Comparison of ENCODE assay signal across 33 cellular contexts in genomic region chr1:228158690-228159665, GRCh38. TPM values are rescaled to one million over a fixed set of nuclear protein-coding genes. Genes with fewer than 3 reads are reported as not detected.
DNase-seq lines count a peak whose midpoint lies in the region; ATAC-seq, FAIRE-seq and TF ChIP-seq lines count a peak whose summit lies in the region.
"Had no signal": no experiment of that assay in that cellular context is flagged by ENCODE, and none has a peak within 500 bp of the region (broad histone marks: within the 10 kb centered on the region; RNA-seq: fewer than 3 reads in every experiment).

No MANE protein-coding gene starts in this region.

- peaks cover 1% of the 10 kb centered on the region; the same call in 1 of the 2 replicates for H4K20me1 ChIP-seq in K562 (replicated peaks; ENCODE audit: control insufficient read depth, insufficient read depth, low read length)

- peak; percentile 17 for DNase-seq in left cardiac atrium
- no peak for DNase-seq in right atrium auricular region (ENCODE audit: low spot score)
- no peak for DNase-seq in K562 (ENCODE audit: extremely low read depth in 1 of 4, low spot score in 3 of 4)
- peak; percentile 70 for DNase-seq in spleen
- DNase-seq in NOMO-1 treated with dmso at 0.1 percent for 144 hours (lab: John Stamatoyannopoulos, UW; ENCODE audit: unreplicated experiment): no peak
- DNase-seq in Peyer's patch: no peak
- DNase-seq: activated CD4-positive, alpha-beta T cell treated with anti-CD3 and anti-CD28 coated beads for 1 hour; activated CD8-positive, alpha-beta memory T cell treated with anti-CD3 and anti-CD28 coated beads for 24 hours; activated effector memory CD4-positive, alpha-beta T cell treated with Interleukin-2 at 50 U/mL for 16 hours; activated naive CD8-positive, alpha-beta T cell treated with anti-CD3 and anti-CD28 coated beads for 36 hours; AML-193; central memory CD4-positive, alpha-beta T cell; dermis blood vessel endothelial cell; DMS 273 treated with DMSO at 0.1 percent for 48 hours; EL; Kasumi-1; MV-4-11; NCI-H1436 treated with DMSO at 0.1 percent for 48 hours; NCI-H2107; NCI-H774; stomach; T-helper 17 cell; tibial artery had no signal

- H3K9me1 ChIP-seq in K562 (ENCODE audit: control insufficient read depth, insufficient read depth, low read length): peaks cover 6% of the 10 kb centered on the region

- no peak overlapping the region for H3K4me2 ChIP-seq in K562 (ENCODE audit: insufficient read depth, low read length)
- H3K4me2 ChIP-seq: A549, hepatocyte had no signal

- ATAC-seq in left cardiac atrium (no peak), K562 (no peak)
- ATAC-seq: A549, GM12878, left lobe of liver, SK-N-SH treated with all-trans-retinoic acid at 6 μM for 48 hours, T-helper 17 cell had no signal

- H3K27ac ChIP-seq in right atrium auricular region (no peak overlapping the region), K562 (ENCODE audit: extremely low read depth, low read depth, low read length) (no peak overlapping the region), spleen (no peak overlapping the region), Peyer's patch (no peak overlapping the region)
- H3K27ac ChIP-seq: A549, hepatocyte, neutrophil, prostate gland, stomach, tibial artery had no signal

- H3K9me3 ChIP-seq in right atrium auricular region (no peaks in the 10 kb centered on the region), K562 (replicated peaks; ENCODE audit: control insufficient read depth, insufficient read depth, low read depth, low read length) (no peaks in the 10 kb centered on the region), spleen (no peaks in the 10 kb centered on the region), Peyer's patch (no peaks in the 10 kb centered on the region)
- H3K9me3 ChIP-seq: A549, neutrophil, prostate gland, stomach, tibial artery had no signal

- WGBS in K562 (ENCODE audit: insufficient coverage, low coverage, missing lambda C conversion rate): 77% methylated on average over 30 of the region's 57 CpGs
- WGBS in spleen, 5 donors: 78 to 89% (median 84%) methylated on average over 27 to 57 of the region's 57 CpGs

- TF ChIP-seq POLR2A in K562 (conservative IDR thresholded peaks at IDR 0.05) (no peak), spleen (IDR thresholded peaks at IDR 0.05) (no peak), Peyer's patch (IDR thresholded peaks at IDR 0.05) (no peak)

- TF ChIP-seq EP300 in K562 (IDR thresholded peaks at IDR 0.05; ENCODE audit: low read length): no peak

- TF ChIP-seq RAD21 in K562 (CRISPR knock-in tag; conservative IDR thresholded peaks at IDR 0.05 in 1 of 2, IDR thresholded peaks at IDR 0.05 in 1 of 2): no peak

- H3K36me3 ChIP-seq in right atrium auricular region: no peaks in the 10 kb centered on the region
- no peaks in the 10 kb centered on the region for H3K36me3 ChIP-seq in K562 (ENCODE audit: control insufficient read depth, insufficient read depth, low read length)
- no peaks in the 10 kb centered on the region for H3K36me3 ChIP-seq in spleen
- no peaks in the 10 kb centered on the region for H3K36me3 ChIP-seq in Peyer's patch
- H3K36me3 ChIP-seq: neutrophil, prostate gland, stomach, tibial artery had no signal

- H3K27me3 ChIP-seq in right atrium auricular region (no peaks in the 10 kb centered on the region), K562 (ENCODE audit: control insufficient read depth in 2 of 2, insufficient read depth in 2 of 2, low read length in 2 of 2) (no peaks in the 10 kb centered on the region), spleen (replicated peaks in 1 of 7) (peaks cover 0 to 36% (median 0%) of the 10 kb centered on the region in 7 donors), Peyer's patch (no peaks in the 10 kb centered on the region)
- H3K27me3 ChIP-seq: hepatocyte had no signal

- BruUV-seq in K562 (replicated peaks; lab: Mats Ljungman, UMichigan): no TSS peak

- POLR2A ChIA-PET in K562 (lab: Yijun Ruan, JAX): interaction anchor here (0.6 to 1.7 kb wide), 5 partner anchors 10 to 333 kb away, joined by 3 to 8 read pairs (median 4); no protein-coding TSS in a partner anchor

- peaks cover 3 to 29% of the 10 kb centered on the region in 2 donors for H3K4me1 ChIP-seq in right atrium auricular region
- H3K4me1 ChIP-seq in K562 (replicated peaks in 1 of 2; ENCODE audit: control insufficient read depth in 2 of 2, insufficient read depth in 2 of 2, low read length in 2 of 2): peaks cover 0 to 63% of the 10 kb centered on the region in 2 experiments; a peak in 3 of 5 replicates
- peaks cover 11 to 53% (median 35%) of the 10 kb centered on the region in 6 donors for H3K4me1 ChIP-seq in spleen
- H3K4me1 ChIP-seq in Peyer's patch: peaks cover 0 to 23% (median 0%) of the 10 kb centered on the region in 4 donors
- H3K4me1 ChIP-seq: A549, prostate gland had no signal

- intact Hi-C loops in left cardiac atrium (cut with DNase I): no loop called here
- intact Hi-C loops in K562 (cut with micrococcal nuclease): no loop called here
- intact Hi-C loops in spleen (cut with DNase I; ENCODE audit: low total_unique reads): no loop called here

- H3K4me3 ChIP-seq in right atrium auricular region (no peak overlapping the region), K562 (no peak overlapping the region), spleen (no peak overlapping the region), Peyer's patch (no peak overlapping the region)
- H3K4me3 ChIP-seq: A549, GM12878, hepatocyte, prostate gland, stomach, tibial artery had no signal

- no peak for FAIRE-seq in K562 (lab: Jason Lieb, UNC)
- FAIRE-seq: A549, astrocyte, frontal cortex, GM12878 had no signal

- H2AFZ ChIP-seq in K562 (ENCODE audit: low read depth, low read length): no peak overlapping the region
- H2AFZ ChIP-seq: hepatocyte had no signal

- no peaks in the 10 kb centered on the region for H3K79me2 ChIP-seq in K562 (ENCODE audit: control insufficient read depth, insufficient read depth, low read length)
- H3K79me2 ChIP-seq: hepatocyte had no signal

- no peak overlapping the region for H3K9ac ChIP-seq in K562 (ENCODE audit: insufficient read depth in 1 of 2, low read depth in 2 of 2, low read length in 2 of 2)

- in situ Hi-C loops in K562 (cut with MboI): no loop called here

- no peak for TF ChIP-seq CTCF in right atrium auricular region (IDR thresholded peaks at IDR 0.05)
- TF ChIP-seq CTCF in K562 (IDR thresholded peaks at IDR 0.05 in 2 of 3, conservative IDR thresholded peaks at IDR 0.05 in 1 of 3; ENCODE audit: insufficient read depth in 2 of 3, low read depth in 1 of 3, low read length in 3 of 3): no peak
- no peak for TF ChIP-seq CTCF in spleen (IDR thresholded peaks at IDR 0.05 in 8 of 11, conservative IDR thresholded peaks at IDR 0.05 in 3 of 11)
- TF ChIP-seq CTCF in Peyer's patch (IDR thresholded peaks at IDR 0.05): no peak

- CTCF ChIA-PET in K562 (lab: Yijun Ruan, JAX; ENCODE audit: low intra/inter-chr PET ratio): no interaction called here

RNA-seq across cellular contexts. Expression of gene IBA57, which starts 6.6 kb away (rescaled TPM):
- total RNA-seq in left cardiac atrium (10 to 100 TPM; 10.4 to 10.5 TPM), right atrium auricular region (1 to 10 TPM; 6.7 to 7.1 TPM), K562 (2014; rRNA removed) (9.0 and 16.8 TPM in 2 replicates), K562 (2014; rRNA removed; fragmentation: Illumina TruSeq; extraction: Trizol) (1.8 and 1.9 TPM in 2 replicates), K562 (2015; rRNA removed; fragmentation: Illumina TruSeq; extraction: Trizol) (2.9 and 4.1 TPM in 2 replicates), K562 (2021) (14.1 and 15.5 TPM in 2 replicates), spleen (10 to 100 TPM in 5 of 7 donors, 1 to 10 TPM in 2; 7.1 to 14.7 (median 11.6) TPM), Peyer's patch (10 to 100 TPM in 2 of 4 donors, 1 to 10 TPM in 2; 8.2 to 11.8 (median 10.3) TPM)
- total RNA-seq in K562 (2011; cell fraction: chromatin; rRNA removed; ENCODE audit: low replicate concordance): 6.2 and 10.7 TPM in 2 replicates
- 8.3 and 8.9 TPM in 2 replicates for total RNA-seq in K562 (2011; cell fraction: nucleolus; rRNA removed)
- 6.8 and 8.3 TPM in 2 replicates for total RNA-seq in K562 (2011; cell fraction: nucleoplasm; rRNA removed)
- polyA plus RNA-seq in K562 (2011; rRNA removed) (2.7 and 5.6 TPM in 2 replicates), K562 (2014; fragmentation: Illumina TruSeq; extraction: Trizol) (1.9 and 5.9 TPM in 2 replicates), K562 (2014; fragmentation: Nextera tagmentation; extraction: Ambion mirVana) (1 to 10 TPM in 1 of 2 experiments, under 1 TPM in 1; 0.77 to 1.0 TPM), K562 (2014; rRNA removed) (6.9 and 9.0 TPM in 2 replicates), spleen (1 to 10 TPM in 2 of 3 donors, under 1 TPM in 1; 0.59 to 4.3 (median 1.1) TPM)
- 4.2 and 11.4 TPM in 2 replicates for polyA plus RNA-seq in K562 (2011; cell fraction: cytosol; rRNA removed)
- 4.0 and 5.9 TPM in 2 replicates for polyA plus RNA-seq in K562 (2011; cell fraction: nucleus; rRNA removed)
- 4.8 and 6.7 TPM in 2 replicates for polyA plus RNA-seq in K562 (2012)
- polyA minus RNA-seq in K562 (2011; rRNA and poly(A)+ RNA removed): 1.9 and 2.1 TPM in 2 replicates
- polyA minus RNA-seq in K562 (2011; cell fraction: cytosol; rRNA and poly(A)+ RNA removed): 7.1 and 8.0 TPM in 2 replicates
- 3.4 and 3.7 TPM in 2 replicates for polyA minus RNA-seq in K562 (2011; cell fraction: nucleus; rRNA and poly(A)+ RNA removed)

RNA-seq across cellular contexts. Expression of gene GJC2, which starts 9.2 kb away (rescaled TPM):
- 1 to 10 TPM; 2.2 to 2.3 TPM for total RNA-seq in left cardiac atrium
- 1 to 10 TPM in 1 of 2 donors, under 1 TPM in 1; 0.93 to 2.3 TPM for total RNA-seq in right atrium auricular region
- total RNA-seq in K562 (2011; cell fraction: chromatin; rRNA removed; ENCODE audit: low replicate concordance): 0.53 and 1.4 TPM in 2 replicates
- total RNA-seq in K562 (2011; cell fraction: nucleolus; rRNA removed): 1.2 and 2.2 TPM in 2 replicates
- total RNA-seq in K562 (2011; cell fraction: nucleoplasm; rRNA removed): 0.59 and 0.69 TPM in 2 replicates
- 0.32 and 0.86 TPM in 2 replicates for total RNA-seq in K562 (2014; rRNA removed)
- total RNA-seq in K562 (2014; rRNA removed; fragmentation: Illumina TruSeq; extraction: Trizol): 0.11 and 0.16 TPM in 2 replicates
- 0.11 and 0.22 TPM in 2 replicates for total RNA-seq in K562 (2015; rRNA removed; fragmentation: Illumina TruSeq; extraction: Trizol)
- 0.62 and 0.69 TPM in 2 replicates for total RNA-seq in K562 (2021)
- 0.08 and 0.20 TPM in 2 replicates for polyA plus RNA-seq in K562 (2011; rRNA removed)
- polyA plus RNA-seq in K562 (2011; cell fraction: cytosol; rRNA removed): 0.10 and 0.61 TPM in 2 replicates
- polyA plus RNA-seq in K562 (2011; cell fraction: nucleus; rRNA removed): 0.29 and 1.1 TPM in 2 replicates
- 0.39 and 0.47 TPM in 2 replicates for polyA plus RNA-seq in K562 (2012)
- polyA plus RNA-seq in K562 (2014; fragmentation: Illumina TruSeq; extraction: Trizol): 0.06 and 0.12 TPM in 2 replicates
- not detected for polyA plus RNA-seq in K562 (2014; fragmentation: Nextera tagmentation; extraction: Ambion mirVana)
- 0.03 and 0.36 TPM in 2 replicates for polyA plus RNA-seq in K562 (2014; rRNA removed)
- polyA minus RNA-seq in K562 (2011; rRNA and poly(A)+ RNA removed): 0.09 and 0.18 TPM in 2 replicates
- polyA minus RNA-seq in K562 (2011; cell fraction: cytosol; rRNA and poly(A)+ RNA removed): 0.57 TPM in 1 of 2 replicates, not detected in the other
- 0.40 and 0.44 TPM in 2 replicates for polyA minus RNA-seq in K562 (2011; cell fraction: nucleus; rRNA and poly(A)+ RNA removed)
- total RNA-seq in spleen: 1 to 10 TPM in 6 of 7 donors, under 1 TPM in 1; 0.94 to 3.5 (median 2.4) TPM
- under 1 TPM; 0.35 to 0.96 (median 0.67) TPM for polyA plus RNA-seq in spleen
- total RNA-seq in Peyer's patch: under 1 TPM in 2 of 4 donors, not detected in 2; 0.88 to 0.94 TPM
- polyA plus RNA-seq: CD4-positive, alpha-beta memory T cell had no signal

RNA-seq across cellular contexts. Expression of gene GUK1, which starts 18.9 kb away (rescaled TPM):
- total RNA-seq in left cardiac atrium (100 to 1,000 TPM; 153 to 185 TPM), right atrium auricular region (100 to 1,000 TPM; 179 to 277 TPM), K562 (2014; rRNA removed) (331 and 360 TPM in 2 replicates), K562 (2014; rRNA removed; fragmentation: Illumina TruSeq; extraction: Trizol) (31.6 and 42.7 TPM in 2 replicates), K562 (2015; rRNA removed; fragmentation: Illumina TruSeq; extraction: Trizol) (129 and 132 TPM in 2 replicates), K562 (2021) (228 and 233 TPM in 2 replicates), spleen (100 to 1,000 TPM; 167 to 218 (median 186) TPM), Peyer's patch (100 to 1,000 TPM; 206 to 232 (median 224) TPM)
- total RNA-seq in K562 (2011; cell fraction: chromatin; rRNA removed; ENCODE audit: low replicate concordance): 206 and 587 TPM in 2 replicates
- total RNA-seq in K562 (2011; cell fraction: nucleolus; rRNA removed): 479 and 565 TPM in 2 replicates
- total RNA-seq in K562 (2011; cell fraction: nucleoplasm; rRNA removed): 351 and 369 TPM in 2 replicates
- polyA plus RNA-seq in K562 (2011; rRNA removed) (192 and 244 TPM in 2 replicates), K562 (2014; fragmentation: Illumina TruSeq; extraction: Trizol) (44.3 and 143 TPM in 2 replicates), K562 (2014; fragmentation: Nextera tagmentation; extraction: Ambion mirVana) (10 to 100 TPM in 1 of 2 experiments, 1 to 10 TPM in 1; 7.0 to 18.1 TPM), K562 (2014; rRNA removed) (285 and 338 TPM in 2 replicates), spleen (100 to 1,000 TPM; 279 to 499 (median 316) TPM)
- 357 and 647 TPM in 2 replicates for polyA plus RNA-seq in K562 (2011; cell fraction: cytosol; rRNA removed)
- polyA plus RNA-seq in K562 (2011; cell fraction: nucleus; rRNA removed): 690 and 902 TPM in 2 replicates
- polyA plus RNA-seq in K562 (2012): 198 and 243 TPM in 2 replicates
- polyA minus RNA-seq in K562 (2011; rRNA and poly(A)+ RNA removed): 38.4 and 72.5 TPM in 2 replicates
- 79.7 and 95.8 TPM in 2 replicates for polyA minus RNA-seq in K562 (2011; cell fraction: cytosol; rRNA and poly(A)+ RNA removed)
- polyA minus RNA-seq in K562 (2011; cell fraction: nucleus; rRNA and poly(A)+ RNA removed): 159 and 171 TPM in 2 replicates

RNA-seq across cellular contexts. Expression of gene OBSCN, which starts 48.9 kb away (rescaled TPM):
- 100 to 1,000 TPM; 194 to 201 TPM for total RNA-seq in left cardiac atrium
- total RNA-seq in right atrium auricular region: 100 to 1,000 TPM; 159 to 317 TPM
- total RNA-seq in K562 (2011; cell fraction: chromatin; rRNA removed; ENCODE audit: low replicate concordance): 22.3 and 52.9 TPM in 2 replicates
- 25.5 and 27.1 TPM in 2 replicates for total RNA-seq in K562 (2011; cell fraction: nucleolus; rRNA removed)
- 20.5 and 20.6 TPM in 2 replicates for total RNA-seq in K562 (2011; cell fraction: nucleoplasm; rRNA removed)
- total RNA-seq in K562 (2014; rRNA removed): 11.8 and 12.0 TPM in 2 replicates
- 0.83 and 1.7 TPM in 2 replicates for total RNA-seq in K562 (2014; rRNA removed; fragmentation: Illumina TruSeq; extraction: Trizol)
- total RNA-seq in K562 (2015; rRNA removed; fragmentation: Illumina TruSeq; extraction: Trizol): 4.1 and 5.0 TPM in 2 replicates
- 17.4 and 19.7 TPM in 2 replicates for total RNA-seq in K562 (2021)
- 3.4 and 5.6 TPM in 2 replicates for polyA plus RNA-seq in K562 (2011; rRNA removed)
- polyA plus RNA-seq in K562 (2011; cell fraction: cytosol; rRNA removed): 3.0 and 8.2 TPM in 2 replicates
- polyA plus RNA-seq in K562 (2011; cell fraction: nucleus; rRNA removed): 22.5 and 42.0 TPM in 2 replicates
- polyA plus RNA-seq in K562 (2012): 15.8 and 26.7 TPM in 2 replicates
- polyA plus RNA-seq in K562 (2014; fragmentation: Illumina TruSeq; extraction: Trizol): 3.6 and 6.9 TPM in 2 replicates
- polyA plus RNA-seq in K562 (2014; fragmentation: Nextera tagmentation; extraction: Ambion mirVana): under 1 TPM; 0.18 to 0.29 TPM
- 11.1 and 12.5 TPM in 2 replicates for polyA plus RNA-seq in K562 (2014; rRNA removed)
- 3.4 TPM in 2 replicates for polyA minus RNA-seq in K562 (2011; rRNA and poly(A)+ RNA removed)
- 8.2 and 10.9 TPM in 2 replicates for polyA minus RNA-seq in K562 (2011; cell fraction: cytosol; rRNA and poly(A)+ RNA removed)
- 7.0 and 7.1 TPM in 2 replicates for polyA minus RNA-seq in K562 (2011; cell fraction: nucleus; rRNA and poly(A)+ RNA removed)
- total RNA-seq in spleen: 10 to 100 TPM; 35.3 to 71.7 (median 46.0) TPM
- polyA plus RNA-seq in spleen: 10 to 100 TPM; 12.6 to 31.6 (median 23.3) TPM
- 100 to 1,000 TPM in 1 of 4 donors, 10 to 100 TPM in 2, 1 to 10 TPM in 1; 5.8 to 136 (median 34.4) TPM for total RNA-seq in Peyer's patch

RNA-seq across cellular contexts. Expression of gene MRPL55, which starts 49.9 kb away (rescaled TPM):
- total RNA-seq in left cardiac atrium: 10 to 100 TPM; 43.5 to 48.9 TPM
- 10 to 100 TPM; 76.6 to 81.2 TPM for total RNA-seq in right atrium auricular region
- total RNA-seq in K562 (2011; cell fraction: chromatin; rRNA removed; ENCODE audit: low replicate concordance): 49.1 and 124 TPM in 2 replicates
- 125 and 127 TPM in 2 replicates for total RNA-seq in K562 (2011; cell fraction: nucleolus; rRNA removed)
- total RNA-seq in K562 (2011; cell fraction: nucleoplasm; rRNA removed): 91.0 and 99.2 TPM in 2 replicates
- total RNA-seq in K562 (2014; rRNA removed): 228 and 230 TPM in 2 replicates
- 26.7 and 47.2 TPM in 2 replicates for total RNA-seq in K562 (2014; rRNA removed; fragmentation: Illumina TruSeq; extraction: Trizol)
- 83.8 and 90.1 TPM in 2 replicates for total RNA-seq in K562 (2015; rRNA removed; fragmentation: Illumina TruSeq; extraction: Trizol)
- total RNA-seq in K562 (2021): 112 and 120 TPM in 2 replicates
- 65.9 and 115 TPM in 2 replicates for polyA plus RNA-seq in K562 (2011; rRNA removed)
- 142 and 334 TPM in 2 replicates for polyA plus RNA-seq in K562 (2011; cell fraction: cytosol; rRNA removed)
- polyA plus RNA-seq in K562 (2011; cell fraction: nucleus; rRNA removed): 277 and 406 TPM in 2 replicates
- 90.3 and 111 TPM in 2 replicates for polyA plus RNA-seq in K562 (2012)
- 81.0 and 93.0 TPM in 2 replicates for polyA plus RNA-seq in K562 (2014; fragmentation: Illumina TruSeq; extraction: Trizol)
- 10 to 100 TPM; 34.9 to 77.0 TPM for polyA plus RNA-seq in K562 (2014; fragmentation: Nextera tagmentation; extraction: Ambion mirVana)
- 154 and 166 TPM in 2 replicates for polyA plus RNA-seq in K562 (2014; rRNA removed)
- 25.6 and 46.0 TPM in 2 replicates for polyA minus RNA-seq in K562 (2011; rRNA and poly(A)+ RNA removed)
- 61.9 and 66.6 TPM in 2 replicates for polyA minus RNA-seq in K562 (2011; cell fraction: cytosol; rRNA and poly(A)+ RNA removed)
- 48.2 and 76.1 TPM in 2 replicates for polyA minus RNA-seq in K562 (2011; cell fraction: nucleus; rRNA and poly(A)+ RNA removed)
- total RNA-seq in spleen: 100 to 1,000 TPM in 1 of 7 donors, 10 to 100 TPM in 6; 32.3 to 103 (median 39.0) TPM
- 100 to 1,000 TPM in 2 of 3 donors, 10 to 100 TPM in 1; 95.2 to 114 (median 111) TPM for polyA plus RNA-seq in spleen
- total RNA-seq in Peyer's patch: 10 to 100 TPM; 70.1 to 99.6 (median 80.8) TPM

Comparison
In these comparisons a context has a peak if more than half of its experiments do, and no peak if none do; other contexts are left out.
1. DNase-seq: peak in left cardiac atrium (single experiment) and spleen (single experiment); none in right atrium auricular region (single experiment), K562 (0 of 4), NOMO-1 treated with dmso at 0.1 percent for 144 hours (single experiment) and Peyer's patch (0 of 3).